Comparison of ENCODE assay signal across 8 cellular contexts in genomic region chr14:106831322-106831720, GRCh38.
A peak's percentile ranks its signal among the peaks of the same experiment; 100 is the strongest.
DNase-seq lines count a peak whose midpoint lies in the region; ATAC-seq, FAIRE-seq and TF ChIP-seq lines count a peak whose summit lies in the region.

No MANE protein-coding gene starts in this region.

- H3K36me3 ChIP-seq in Panc1 (ENCODE audit: control insufficient read depth, insufficient read depth, low read length) = no peaks in the 10 kb centered on the region

- intact Hi-C loops in Panc1 (cut with micrococcal nuclease; ENCODE audit: unreplicated experiment) = no loop called here

- FAIRE-seq in urothelium cell line (lab: Jason Lieb, UNC) = no peak

- DNase-seq in Panc1 (ENCODE audit: low read depth, low spot score) (peak; percentile 42), astrocyte of the spinal cord (ENCODE audit: low read depth, low spot score) (no peak), coronary artery (ENCODE audit: low spot score) (no peak), urothelium cell line (ENCODE audit: low spot score) (no peak), NCI-H2081 (lab: John Stamatoyannopoulos, UW) (no peak)
- peak; percentile 62 to 78 for DNase-seq in stimulated activated CD4-positive, alpha-beta T cell treated with anti-CD3 and anti-CD28 coated beads, Interleukin-2, amount 100 ng/mL, for 24 hours

- CTCF ChIA-PET in Panc1 (lab: Charles Lee) = interaction anchor here (0.6 to 1.0 kb wide), 2 partner anchors 13 to 29 kb away, joined by 3 to 12 read pairs; no protein-coding TSS in a partner anchor

- in situ Hi-C loops in Panc1 (cut with HindIII; ENCODE audit: low pct_unique_long_range_greater_than_20kb, low sequenced_read_pairs) = no loop called here
- in situ Hi-C loops in astrocyte of the spinal cord (cut with HindIII; ENCODE audit: low sequenced_read_pairs) = no loop called here

- POLR2A ChIA-PET in Panc1 (lab: Charles Lee) = no interaction called here

- H3K27ac ChIP-seq in Panc1 (ENCODE audit: low read length) = no peak overlapping the region
- no peak overlapping the region for H3K27ac ChIP-seq in coronary artery

- BruUV-seq in Panc1 (replicated peaks; lab: Mats Ljungman, UMichigan) = no TSS peak

- H3K9me3 ChIP-seq in Panc1 (ENCODE audit: control insufficient read depth, insufficient read depth, low read depth, low read length) = no peaks in the 10 kb centered on the region

- H3K4me3 ChIP-seq in Panc1 (ENCODE audit: low read depth in 2 of 2, low read length in 2 of 2) (no peak overlapping the region), astrocyte of the spinal cord (ENCODE audit: low read depth, low read length) (no peak overlapping the region), coronary artery (no peak overlapping the region)

- no peaks in the 10 kb centered on the region for H3K4me1 ChIP-seq in Panc1 (ENCODE audit: control insufficient read depth, insufficient read depth, low read length)

- ATAC-seq in HG02571 (IDR thresholded peaks at IDR 0.05; ENCODE audit: unreplicated experiment) = peak; percentile 68
- no peak for ATAC-seq in Panc1

- no peaks in the 10 kb centered on the region; the same call in 1 of the 2 replicates for H3K27me3 ChIP-seq in Panc1 (ENCODE audit: control insufficient read depth, insufficient read depth, low read length)

- TF ChIP-seq CTCF in GM12872 (IDR thresholded peaks at IDR 0.05; ENCODE audit: insufficient read depth, low read depth, low read length) = peak; percentile 100
- peak; percentile 34 for TF ChIP-seq CTCF in Panc1 (IDR thresholded peaks at IDR 0.05)
- TF ChIP-seq CTCF in astrocyte of the spinal cord (IDR thresholded peaks at IDR 0.05; ENCODE audit: low read depth, low read length) = peak; percentile 35
- no peak for TF ChIP-seq CTCF in coronary artery (IDR thresholded peaks at IDR 0.05)

Comparison
In these comparisons a context has a peak if more than half of its experiments do, and no peak if none do; other contexts are left out.
1. DNase-seq: peak in Panc1 (single experiment) and stimulated activated CD4-positive, alpha-beta T cell treated with anti-CD3 and anti-CD28 coated beads, Interleukin-2, amount 100 ng/mL, for 24 hours (2 of 2); none in astrocyte of the spinal cord (single experiment), coronary artery (single experiment), urothelium cell line (single experiment) and NCI-H2081 (0 of 2).